In the genomic region with DNA sequence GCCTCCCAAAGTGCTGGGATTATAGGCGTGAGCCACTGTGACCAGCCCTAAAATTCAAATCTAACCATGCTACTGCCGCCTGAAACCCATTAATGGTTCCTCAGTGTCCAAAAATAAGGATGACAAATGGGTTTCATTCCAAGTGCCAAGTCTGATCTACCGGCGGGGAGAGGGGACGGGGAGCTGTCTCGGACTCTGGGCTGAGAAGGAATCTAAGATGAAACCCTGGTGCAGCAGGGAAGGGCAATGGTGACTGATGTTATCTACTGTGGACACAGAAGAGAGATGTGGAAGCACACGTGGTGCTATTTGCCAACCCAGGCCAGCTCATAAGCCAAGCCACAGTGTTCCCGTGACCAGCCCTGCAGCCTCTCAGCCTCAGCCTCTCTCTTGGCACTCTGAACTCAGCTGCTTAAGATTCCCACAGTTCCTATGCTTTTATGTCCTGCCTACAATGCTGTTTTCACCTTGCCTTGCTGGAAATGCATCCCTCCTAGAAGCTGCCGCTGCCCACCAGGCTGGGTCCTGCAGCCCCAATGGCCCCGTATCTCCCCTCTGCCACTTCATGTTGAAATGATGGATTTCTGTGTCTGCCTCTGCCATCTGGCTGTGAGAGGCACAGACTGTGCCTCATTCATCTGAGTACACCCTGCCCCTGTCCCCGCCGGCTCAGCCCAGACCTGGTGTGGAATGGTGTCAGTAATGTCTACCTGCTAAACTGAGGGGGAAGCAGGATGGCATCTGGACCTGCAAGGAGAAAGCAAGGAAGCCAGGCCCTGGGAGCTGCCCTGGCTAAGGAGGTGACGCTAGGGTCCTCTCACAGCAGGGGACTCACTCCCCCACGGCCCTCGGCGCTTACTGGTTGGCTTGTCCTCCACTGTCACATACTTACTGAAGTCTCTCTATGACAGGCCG, we compare ENCODE assay signal across 21 cellular contexts. TPM values are rescaled to one million over a fixed set of nuclear protein-coding genes. Genes with fewer than 3 reads are reported as not detected.
DNase-seq lines count a peak whose midpoint lies in the region; ATAC-seq and TF ChIP-seq lines count a peak whose summit lies in the region.
"Had no signal": no experiment of that assay in that cellular context is flagged by ENCODE, and none has a peak within 500 bp of the region (broad histone marks: within the 10 kb centered on the region; RNA-seq: fewer than 3 reads in every experiment).

No MANE protein-coding gene starts in this region.

- intact Hi-C loops in OCI-LY7 (cut with micrococcal nuclease; ENCODE audit: unreplicated experiment): no loop called here

- DNase-seq in CD4-positive, CD25-positive, alpha-beta regulatory T cell: no peak
- DNase-seq in T-helper 17 cell (no peak), fibroblast of mammary gland (ENCODE audit: low read depth) (peak; percentile 60), osteoblast (ENCODE audit: insufficient read length, low spot score, missing footprints) (peak; percentile 84), OCI-LY7 (ENCODE audit: low spot score) (no peak), HUDEP-2 (lab: John Stamatoyannopoulos, UW; ENCODE audit: unreplicated experiment in 76 of 76) (no peak)
- DNase-seq: activated CD4-positive, alpha-beta T cell treated with anti-CD3 and anti-CD28 coated beads for 48 hours; activated CD8-positive, alpha-beta memory T cell treated with anti-CD3 and anti-CD28 coated beads, Interleukin-2, amount 50 U/mL, for 4 hours; activated gamma-delta T cell treated with Interleukin-2 at 50 U/mL for 16 hours; body of pancreas; esophagus squamous epithelium; H9; NCI-H1417 treated with DMSO at 0.1 percent for 48 hours; NCI-H774; occipital lobe; stimulated activated CD4-positive, alpha-beta T cell treated with anti-CD3 and anti-CD28 coated beads, Interleukin-4, amount 100 ng/mL, for 1 hour had no signal

- no peaks in the 10 kb centered on the region for H3K9me3 ChIP-seq in CD4-positive, CD25-positive, alpha-beta regulatory T cell (ENCODE audit: control insufficient read depth in 2 of 2, low read length in 2 of 2)
- H3K9me3 ChIP-seq in T-helper 17 cell (ENCODE audit: control insufficient read depth, low read length, poor library complexity, severe bottlenecking) (no peaks in the 10 kb centered on the region), osteoblast (ENCODE audit: low read depth, low read length) (no peaks in the 10 kb centered on the region), OCI-LY7 (ENCODE audit: low read length) (no peaks in the 10 kb centered on the region)
- H3K9me3 ChIP-seq: body of pancreas, esophagus squamous epithelium, suprapubic skin had no signal

- H3K4me1 ChIP-seq in CD4-positive, CD25-positive, alpha-beta regulatory T cell (ENCODE audit: control insufficient read depth, insufficient read depth, low read length, poor library complexity, severe bottlenecking): no peaks in the 10 kb centered on the region
- H3K4me1 ChIP-seq in osteoblast (ENCODE audit: insufficient read depth, low read length) (peaks cover 3% of the 10 kb centered on the region), OCI-LY7 (ENCODE audit: insufficient read depth, low read length, poor library complexity, severe bottlenecking) (no peaks in the 10 kb centered on the region)
- H3K4me1 ChIP-seq: body of pancreas, suprapubic skin had no signal

- H3K4me2 ChIP-seq in osteoblast (ENCODE audit: insufficient read depth, low read length): no peak overlapping the region
- H3K4me2 ChIP-seq in OCI-LY7 (ENCODE audit: low read length): no peak overlapping the region

- BruUV-seq in OCI-LY7 (replicated peaks; lab: Mats Ljungman, UMichigan): no TSS peak

- H3K36me3 ChIP-seq in CD4-positive, CD25-positive, alpha-beta regulatory T cell (ENCODE audit: control insufficient read depth, insufficient read depth, low read length): no peaks in the 10 kb centered on the region
- H3K36me3 ChIP-seq in osteoblast (ENCODE audit: insufficient read depth, low read length): no peaks in the 10 kb centered on the region
- no peaks in the 10 kb centered on the region for H3K36me3 ChIP-seq in OCI-LY7 (ENCODE audit: insufficient read depth, low read length)

- H3K79me2 ChIP-seq in osteoblast (ENCODE audit: insufficient read depth, low read length) (no peaks in the 10 kb centered on the region), OCI-LY7 (ENCODE audit: insufficient read depth, low read depth, low read length) (no peaks in the 10 kb centered on the region)

- peak overlapping the region in 2 of 3 donors; percentile 78 to 80 for H3K27ac Mint-ChIP-seq in CD4-positive, CD25-positive, alpha-beta regulatory T cell
- H3K27ac Mint-ChIP-seq in T-helper 17 cell: peak overlapping the region; percentile 85
- H3K27ac Mint-ChIP-seq: H9, mesothelial cell of epicardium had no signal

- no peak overlapping the region for H3K27ac ChIP-seq in CD4-positive, CD25-positive, alpha-beta regulatory T cell (ENCODE audit: insufficient read depth, low read length, poor library complexity, severe bottlenecking)
- H3K27ac ChIP-seq in osteoblast (ENCODE audit: low read depth, low read length) (no peak overlapping the region), OCI-LY7 (ENCODE audit: low read depth, low read length, poor library complexity, severe bottlenecking) (no peak overlapping the region)
- H3K27ac ChIP-seq: body of pancreas, esophagus squamous epithelium, suprapubic skin had no signal

- peaks cover 0 to 1% (median 0%) of the 10 kb centered on the region in 7 donors for H3K9me3 Mint-ChIP-seq in CD4-positive, CD25-positive, alpha-beta regulatory T cell
- H3K9me3 Mint-ChIP-seq: H9, mesothelial cell of epicardium had no signal

- no peaks in the 10 kb centered on the region for H3K27me3 ChIP-seq in CD4-positive, CD25-positive, alpha-beta regulatory T cell (ENCODE audit: control insufficient read depth, insufficient read depth, low read length)
- no peaks in the 10 kb centered on the region for H3K27me3 ChIP-seq in osteoblast (ENCODE audit: insufficient read depth, low read length)
- H3K27me3 ChIP-seq: body of pancreas, esophagus squamous epithelium, suprapubic skin had no signal

- POLR2A ChIA-PET in OCI-LY7 (lab: Charles Lee): interaction anchor here (0.9 kb wide), 1 partner anchor 271 kb away, joined by 3 read pairs; no protein-coding TSS in a partner anchor

- no peaks in the 10 kb centered on the region for H3K27me3 Mint-ChIP-seq in CD4-positive, CD25-positive, alpha-beta regulatory T cell
- no peaks in the 10 kb centered on the region for H3K27me3 Mint-ChIP-seq in T-helper 17 cell

- TF ChIP-seq CTCF in fibroblast of mammary gland (conservative IDR thresholded peaks at IDR 0.05; ENCODE audit: control insufficient read depth, insufficient read depth, low read depth, low read length): no peak
- TF ChIP-seq CTCF in osteoblast (IDR thresholded peaks at IDR 0.05; ENCODE audit: extremely low read depth, low read depth, low read length): no peak
- TF ChIP-seq CTCF in OCI-LY7 (conservative IDR thresholded peaks at IDR 0.05; ENCODE audit: low read length): no peak

- CTCF ChIA-PET in OCI-LY7 (lab: Charles Lee; ENCODE audit: unreplicated experiment): no interaction called here

- peaks cover 0 to 6% (median 2%) of the 10 kb centered on the region in 4 donors for H3K4me1 Mint-ChIP-seq in CD4-positive, CD25-positive, alpha-beta regulatory T cell
- H3K4me1 Mint-ChIP-seq in T-helper 17 cell: peaks cover 18% of the 10 kb centered on the region
- H3K4me1 Mint-ChIP-seq: mesothelial cell of epicardium had no signal

- H2AFZ ChIP-seq in osteoblast (ENCODE audit: low read length) (no peak overlapping the region), OCI-LY7 (ENCODE audit: low read length) (no peak overlapping the region)

- H3K4me3 ChIP-seq in CD4-positive, CD25-positive, alpha-beta regulatory T cell (ENCODE audit: low read depth, low read length): no peak overlapping the region
- H3K4me3 ChIP-seq in fibroblast of mammary gland (ENCODE audit: control insufficient read depth, low read depth, low read length): no peak overlapping the region
- H3K4me3 ChIP-seq in osteoblast (ENCODE audit: insufficient read depth, low read length): no peak overlapping the region
- no peak overlapping the region for H3K4me3 ChIP-seq in OCI-LY7 (ENCODE audit: low read depth, low read length, poor library complexity, severe bottlenecking)
- H3K4me3 ChIP-seq: body of pancreas, esophagus squamous epithelium, suprapubic skin had no signal

- H4K20me1 ChIP-seq in osteoblast (ENCODE audit: insufficient read depth, low read length) (no peaks in the 10 kb centered on the region), OCI-LY7 (ENCODE audit: insufficient read depth, low read length) (no peaks in the 10 kb centered on the region)

- no peaks in the 10 kb centered on the region for H3K9me2 ChIP-seq in OCI-LY7 (ENCODE audit: insufficient read depth, low read length)

- no peak for ATAC-seq in CD4-positive, CD25-positive, alpha-beta regulatory T cell (ENCODE audit: low read depth in 2 of 2)
- ATAC-seq in T-helper 17 cell: no peak
- ATAC-seq in HG03097 (IDR thresholded peaks at IDR 0.05; ENCODE audit: low FRiP score, unreplicated experiment): no peak
- ATAC-seq: body of pancreas, SK-N-SH treated with all-trans-retinoic acid at 6 μM for 48 hours had no signal

- peaks cover 6% of the 10 kb centered on the region for H3K36me3 Mint-ChIP-seq in CD4-positive, CD25-positive, alpha-beta regulatory T cell
- peaks cover 4% of the 10 kb centered on the region for H3K36me3 Mint-ChIP-seq in T-helper 17 cell (ENCODE audit: low read depth)
- H3K36me3 Mint-ChIP-seq: mesothelial cell of epicardium had no signal

- no peak overlapping the region for H3K4me3 Mint-ChIP-seq in CD4-positive, CD25-positive, alpha-beta regulatory T cell
- no peak overlapping the region for H3K4me3 Mint-ChIP-seq in T-helper 17 cell
- H3K4me3 Mint-ChIP-seq: H9, mesothelial cell of epicardium had no signal

RNA-seq across cellular contexts. Expression of gene TPBGL, which starts 48.5 kb away (rescaled TPM):
- total RNA-seq in CD4-positive, CD25-positive, alpha-beta regulatory T cell: 0.12 TPM
- under 1 TPM in 1 of 4 donors, not detected in 3; 0.11 TPM for polyA plus RNA-seq in CD4-positive, CD25-positive, alpha-beta regulatory T cell
- total RNA-seq in T-helper 17 cell (under 1 TPM; 0.42 to 0.60 TPM), osteoblast (not detected in 2 replicates), OCI-LY7 (2022) (not detected in 2 replicates)
- total RNA-seq in OCI-LY7 (2014; rRNA removed; shearing (Covaris generic)): not detected in 2 replicates
- total RNA-seq: LHCN-M2 had no signal

Comparison
In these comparisons a context has a peak if more than half of its experiments do, and no peak if none do; other contexts are left out.
1. DNase-seq: peak in fibroblast of mammary gland (single experiment) and osteoblast (single experiment); none in CD4-positive, CD25-positive, alpha-beta regulatory T cell (0 of 3), T-helper 17 cell (0 of 3), OCI-LY7 (single experiment) and HUDEP-2 (0 of 76).